Comparison of ENCODE assay signal across 2 cellular contexts in genomic region chr17:1511756-1512321, GRCh38.
TF ChIP-seq lines count a peak whose summit lies in the region.

No MANE protein-coding gene starts in this region.

TF ChIP-seq in liver, 16 proteins besides CTCF, POLR2A, EP300 and RAD21:
- no peak for TF ChIP-seq GABPA (IDR thresholded peaks at IDR 0.05 in 1 of 2, conservative IDR thresholded peaks at IDR 0.05 in 1 of 2)
- no peak for TF ChIP-seq NR2F2 (IDR thresholded peaks at IDR 0.05)
- no peak for TF ChIP-seq JUND (IDR thresholded peaks at IDR 0.05)
- no peak for TF ChIP-seq EGR1 (IDR thresholded peaks at IDR 0.05; ENCODE audit: low read depth in 2 of 2)
- no peak for TF ChIP-seq HNF4A (conservative IDR thresholded peaks at IDR 0.05)
- TF ChIP-seq FOXA1 (IDR thresholded peaks at IDR 0.05) = no peak
- no peak for TF ChIP-seq REST (IDR thresholded peaks at IDR 0.05)
- TF ChIP-seq YY1 (IDR thresholded peaks at IDR 0.05) = no peak
- no peak for TF ChIP-seq ATF3 (IDR thresholded peaks at IDR 0.05)
- TF ChIP-seq MAX (IDR thresholded peaks at IDR 0.05) = no peak
- TF ChIP-seq HNF4G (IDR thresholded peaks at IDR 0.05) = no peak
- no peak for TF ChIP-seq RXRA (IDR thresholded peaks at IDR 0.05)
- TF ChIP-seq SP1 (IDR thresholded peaks at IDR 0.05) = no peak
- no peak for TF ChIP-seq FOXA2 (IDR thresholded peaks at IDR 0.05)
- TF ChIP-seq TAF1 (conservative IDR thresholded peaks at IDR 0.05) = no peak
- no peak for TF ChIP-seq ZBTB33 (IDR thresholded peaks at IDR 0.05)

TF ChIP-seq in HepG2, 621 proteins besides CTCF, POLR2A, EP300 and RAD21:
- no peak for TF ChIP-seq DNMT3B (CRISPR knock-in tag; conservative IDR thresholded peaks at IDR 0.05)
